In genomic region chr5:132498152-132498551, GRCh38 we compare ENCODE assay signal across 1 cellular context.
TF ChIP-seq lines count a peak whose summit lies in the region.

No MANE protein-coding gene starts in this region.

TF ChIP-seq in GM12878, 131 proteins besides CTCF, POLR2A, EP300 and RAD21:
- no peak for TF ChIP-seq ETV6 (conservative IDR thresholded peaks at IDR 0.05 in 1 of 2, IDR thresholded peaks at IDR 0.05 in 1 of 2; ENCODE audit: borderline replicate concordance in 1 of 2, low read depth in 1 of 2)
- TF ChIP-seq EED (IDR thresholded peaks at IDR 0.05; ENCODE audit: low read depth): 0 out of 2 replicates have a peak, but pooled peaks have one; percentile 16
TF ChIP-seq in GM12878: peak in this region for 1.
